Comparison of ENCODE assay signal across 9 cellular contexts in genomic region chr6:56246941-56247653, GRCh38. TPM values are rescaled to one million over a fixed set of nuclear protein-coding genes. Genes with fewer than 3 reads are reported as not detected.
A peak's percentile ranks its signal among the peaks of the same experiment; 100 is the strongest.
DNase-seq lines count a peak whose midpoint lies in the region; ATAC-seq and TF ChIP-seq lines count a peak whose summit lies in the region.
"Had no signal": no experiment of that assay in that cellular context is flagged by ENCODE, and none has a peak within 500 bp of the region (broad histone marks: within the 10 kb centered on the region; RNA-seq: fewer than 3 reads in every experiment).

Gene COL21A1 (minus strand): TSS chr6:56247580. CDS start chr6:56182618, 64,962 bp downstream.

- H3K36me3 ChIP-seq in RWPE2 (ENCODE audit: low read depth) = no peaks in the 10 kb centered on the region
- no peaks in the 10 kb centered on the region for H3K36me3 ChIP-seq in parathyroid adenoma (ENCODE audit: control insufficient read depth, insufficient read depth, low read length)

- H3K27me3 ChIP-seq in RWPE2 (ENCODE audit: insufficient read depth, poor library complexity, severe bottlenecking) (no peaks in the 10 kb centered on the region), parathyroid adenoma (ENCODE audit: control insufficient read depth, insufficient read depth, low read length) (no peaks in the 10 kb centered on the region)

- peak within 1 kb of the TSS; percentile 77 for H2AFZ ChIP-seq in parathyroid adenoma

- DNase-seq in DMS53 (lab: John Stamatoyannopoulos, UW) (peak; percentile 91), RWPE2 (ENCODE audit: low spot score) (no peak), cardiac septum (ENCODE audit: low spot score) (peak; percentile 71), NCI-H2171 treated with DMSO at 0.1 percent for 48 hours (lab: John Stamatoyannopoulos, UW) (no peak)
- no peak for DNase-seq in stimulated activated naive CD4-positive, alpha-beta T cell (lab: John Stamatoyannopoulos, UW)
- DNase-seq in activated naive CD4-positive, alpha-beta T cell treated with anti-CD3 and anti-CD28 coated beads, Interleukin-2, amount 50 U/mL, for 16 hours = no peak
- DNase-seq in activated CD4-positive, alpha-beta T cell treated with anti-CD3 and anti-CD28 coated beads, Interleukin-2, amount 50 U/mL, for 48 hours = no peak

- no peak within 1 kb of the TSS for H3K27ac ChIP-seq in RWPE2 (ENCODE audit: poor library complexity, severe bottlenecking)
- no peak within 1 kb of the TSS for H3K27ac ChIP-seq in parathyroid adenoma
- H3K27ac ChIP-seq: epithelial cell of prostate had no signal

- peaks cover 29% of the 10 kb centered on the region for H3K4me1 ChIP-seq in RWPE2 (ENCODE audit: insufficient read depth, poor library complexity, severe bottlenecking)
- H3K4me1 ChIP-seq in parathyroid adenoma = peaks cover 2% of the 10 kb centered on the region

- intact Hi-C loops in cardiac septum (cut with DNase I) = no loop called here

- H3K9me3 ChIP-seq in RWPE2 (ENCODE audit: severe bottlenecking) (no peaks in the 10 kb centered on the region), parathyroid adenoma (ENCODE audit: control insufficient read depth, low read length) (no peaks in the 10 kb centered on the region)

- H3K9ac ChIP-seq in parathyroid adenoma = no peak within 1 kb of the TSS

- peak within 1 kb of the TSS; percentile 2 for H3K4me3 ChIP-seq in RWPE2 (ENCODE audit: severe bottlenecking)
- H3K4me3 ChIP-seq in parathyroid adenoma (ENCODE audit: low read depth, low read length) = peak within 1 kb of the TSS; percentile 34

- H3K4me2 ChIP-seq in parathyroid adenoma (ENCODE audit: low read length) = peak within 1 kb of the TSS; percentile 85

- ATAC-seq in RWPE2 (ENCODE audit: low read depth) = peak; percentile 64

- TF ChIP-seq CTCF in RWPE2 (IDR thresholded peaks at IDR 0.05; ENCODE audit: poor library complexity, severe bottlenecking) (no peak), parathyroid adenoma (IDR thresholded peaks at IDR 0.05) (no peak)

- H3K79me2 ChIP-seq in parathyroid adenoma = no peaks in the 10 kb centered on the region

RNA-seq across cellular contexts. Expression of gene COL21A1, which starts in this region (rescaled TPM):
- 87.3 TPM for total RNA-seq in cardiac septum

Comparison
In these comparisons a context has a peak if more than half of its experiments do, and no peak if none do; other contexts are left out.
1. DNase-seq: peak in DMS53 (single experiment) and cardiac septum (single experiment); none in RWPE2 (single experiment), NCI-H2171 treated with DMSO at 0.1 percent for 48 hours (single experiment), stimulated activated naive CD4-positive, alpha-beta T cell (0 of 6), activated naive CD4-positive, alpha-beta T cell treated with anti-CD3 and anti-CD28 coated beads, Interleukin-2, amount 50 U/mL, for 16 hours (single experiment) and activated CD4-positive, alpha-beta T cell treated with anti-CD3 and anti-CD28 coated beads, Interleukin-2, amount 50 U/mL, for 48 hours (0 of 2).